Comparison of ENCODE assay signal across 9 cellular contexts in the genomic region with DNA sequence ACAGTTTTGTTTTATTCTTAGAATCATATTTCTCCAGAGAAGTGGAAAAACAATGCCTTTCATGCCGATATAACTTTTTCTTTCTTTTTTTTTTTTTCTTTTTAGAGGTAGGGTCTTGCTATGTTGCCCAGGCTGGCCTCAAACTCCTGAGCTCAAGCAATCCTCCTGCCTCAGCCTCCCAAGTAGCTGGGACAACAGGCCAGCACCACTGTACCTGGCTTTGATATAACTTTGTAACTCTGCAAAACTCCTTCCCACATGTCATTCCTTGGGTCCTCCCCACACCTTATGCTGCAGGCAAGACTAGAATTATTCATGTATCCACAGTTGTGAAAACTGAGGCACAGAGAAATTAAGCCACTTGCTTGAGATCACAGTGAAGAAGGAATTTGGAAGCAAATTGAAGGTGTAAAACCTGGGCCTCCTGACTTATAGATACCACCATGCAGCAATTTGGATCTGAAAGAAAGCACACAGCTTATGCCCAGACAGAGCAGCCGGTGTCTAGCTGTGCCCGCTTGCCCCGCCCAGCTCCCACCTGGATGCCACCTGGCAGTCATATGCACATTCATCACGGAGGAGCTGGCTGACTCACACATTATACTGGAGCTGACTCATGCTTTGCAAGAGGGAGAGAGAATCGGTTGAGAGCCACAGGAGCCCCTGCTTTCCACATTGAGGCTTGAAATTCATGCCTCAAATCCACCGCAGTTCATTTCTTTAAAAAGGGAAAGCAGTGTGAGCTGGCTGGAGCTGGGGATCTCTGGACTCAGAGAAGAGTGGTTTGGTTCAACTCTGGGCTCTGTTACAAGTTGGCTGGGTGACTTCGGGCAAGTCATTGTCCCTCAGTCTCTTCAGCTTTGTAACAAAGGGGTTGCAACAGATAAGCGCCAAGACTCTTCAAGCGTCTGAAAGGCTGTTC. TPM values are rescaled to one million over a fixed set of nuclear protein-coding genes. Genes with fewer than 3 reads are reported as not detected.
DNase-seq lines count a peak whose midpoint lies in the region; ATAC-seq and TF ChIP-seq lines count a peak whose summit lies in the region.
"Had no signal": no experiment of that assay in that cellular context is flagged by ENCODE, and none has a peak within 500 bp of the region (broad histone marks: within the 10 kb centered on the region; RNA-seq: fewer than 3 reads in every experiment).

No MANE protein-coding gene starts in this region.

- H3K4me3 ChIP-seq in MM.1S (ENCODE audit: low read length) (no peak overlapping the region), tibial nerve (no peak overlapping the region), testis (no peak overlapping the region)
- no peak overlapping the region for H3K4me3 ChIP-seq in effector memory CD4-positive, alpha-beta T cell (ENCODE audit: insufficient read depth, low read depth, low read length, poor library complexity, severe bottlenecking)

- TF ChIP-seq POLR2A in tibial nerve (IDR thresholded peaks at IDR 0.05) (no peak), testis (IDR thresholded peaks at IDR 0.05) (no peak)

- no peaks in the 10 kb centered on the region for H3K9me2 ChIP-seq in MM.1S (replicated peaks; ENCODE audit: insufficient read depth, low read length)

- H3K9ac ChIP-seq in MM.1S (ENCODE audit: low read length) = no peak overlapping the region

- H3K79me2 ChIP-seq in MM.1S (ENCODE audit: low read length) = no peaks in the 10 kb centered on the region

- H3K36me3 ChIP-seq in MM.1S (replicated peaks; ENCODE audit: insufficient read depth, low read length) (no peaks in the 10 kb centered on the region), tibial nerve (peaks cover 0 to 6% (median 0%) of the 10 kb centered on the region in 3 donors), testis (ENCODE audit: low read depth, missing control alignments) (no peaks in the 10 kb centered on the region)
- H3K36me3 ChIP-seq in effector memory CD4-positive, alpha-beta T cell (ENCODE audit: control insufficient read depth, insufficient read depth, low read length) = no peaks in the 10 kb centered on the region

- 64 to 69% methylated on average over 9 to 10 of the region's 10 CpGs for WGBS in tibial nerve, 2 donors
- WGBS in testis, 2 donors = 70 to 82% methylated on average over 10 of the region's 10 CpGs

- intact Hi-C loops in testis (cut with DNase I; ENCODE audit: low total_unique reads) = no loop called here

- peak overlapping the region; percentile 11; the same call in 1 of the 2 replicates for H3K27ac ChIP-seq in MM.1S (ENCODE audit: low read length)
- peak overlapping the region in 3 of 4 donors; percentile 12 to 36 (median 13) for H3K27ac ChIP-seq in tibial nerve
- no peak overlapping the region for H3K27ac ChIP-seq in effector memory CD4-positive, alpha-beta T cell (ENCODE audit: insufficient read depth, low read length, poor library complexity, severe bottlenecking)
- no peak overlapping the region for H3K27ac ChIP-seq in testis
- H3K27ac ChIP-seq: HL-60 had no signal

- H2AFZ ChIP-seq in MM.1S (ENCODE audit: low read length) = peak overlapping the region; percentile 34; the same call in 1 of the 2 replicates

- peaks cover 5% of the 10 kb centered on the region; the same call in 1 of the 2 replicates for H3K4me1 ChIP-seq in MM.1S (ENCODE audit: low read length)
- peaks cover 0 to 13% (median 3%) of the 10 kb centered on the region in 4 donors for H3K4me1 ChIP-seq in tibial nerve
- H3K4me1 ChIP-seq in effector memory CD4-positive, alpha-beta T cell (ENCODE audit: control insufficient read depth, insufficient read depth, low read length, poor library complexity, severe bottlenecking) = no peaks in the 10 kb centered on the region
- H3K4me1 ChIP-seq in testis = no peaks in the 10 kb centered on the region

- H3K27me3 ChIP-seq in MM.1S (replicated peaks; ENCODE audit: insufficient read depth, low read length) = no peaks in the 10 kb centered on the region
- H3K27me3 ChIP-seq in tibial nerve = no peaks in the 10 kb centered on the region
- H3K27me3 ChIP-seq in effector memory CD4-positive, alpha-beta T cell (replicated peaks; ENCODE audit: control insufficient read depth, insufficient read depth, low read length, poor library complexity, severe bottlenecking) = no peaks in the 10 kb centered on the region
- H3K27me3 ChIP-seq in testis = no peaks in the 10 kb centered on the region

- peak; percentile 86 for ATAC-seq in SK-N-SH treated with all-trans-retinoic acid at 6 μM for 48 hours
- no peak for ATAC-seq in HG03159 (IDR thresholded peaks at IDR 0.05; ENCODE audit: unreplicated experiment)

- no peak for TF ChIP-seq EP300 in tibial nerve (IDR thresholded peaks at IDR 0.05)

- DNase-seq in DMS 273 (lab: John Stamatoyannopoulos, UW; ENCODE audit: unreplicated experiment) = peak; percentile 88
- DNase-seq in MM.1S = peak; percentile 82
- DNase-seq in hepatic stellate cell (ENCODE audit: low spot score) = peak; percentile 82
- no peak for DNase-seq in tibial nerve (ENCODE audit: low spot score in 2 of 2)
- DNase-seq in effector memory CD4-positive, alpha-beta T cell = no peak
- DNase-seq in testis = no peak

- H3K4me2 ChIP-seq in MM.1S (ENCODE audit: low read depth, low read length) = peak overlapping the region; percentile 8; the same call in 1 of the 2 replicates

- H3F3A ChIP-seq in MM.1S (ENCODE audit: insufficient read depth, low read length) = peaks cover 6% of the 10 kb centered on the region; the same call in 1 of the 2 replicates

- no peak for TF ChIP-seq CTCF in MM.1S (IDR thresholded peaks at IDR 0.05; ENCODE audit: low read length)
- no peak for TF ChIP-seq CTCF in tibial nerve (IDR thresholded peaks at IDR 0.05)
- no peak for TF ChIP-seq CTCF in testis (IDR thresholded peaks at IDR 0.05)

- H3K9me3 ChIP-seq in MM.1S (replicated peaks; ENCODE audit: insufficient read depth, low read length) = no peaks in the 10 kb centered on the region
- no peaks in the 10 kb centered on the region for H3K9me3 ChIP-seq in tibial nerve
- no peaks in the 10 kb centered on the region for H3K9me3 ChIP-seq in effector memory CD4-positive, alpha-beta T cell (ENCODE audit: control insufficient read depth, low read length)
- no peaks in the 10 kb centered on the region for H3K9me3 ChIP-seq in testis

- H4K20me1 ChIP-seq in MM.1S (ENCODE audit: insufficient read depth, low read length) = no peaks in the 10 kb centered on the region

TF ChIP-seq in SK-N-SH treated with all-trans-retinoic acid at 6 μM for 48 hours, 23 proteins besides CTCF, POLR2A, EP300 and RAD21:
- TF ChIP-seq, protein P1, sequence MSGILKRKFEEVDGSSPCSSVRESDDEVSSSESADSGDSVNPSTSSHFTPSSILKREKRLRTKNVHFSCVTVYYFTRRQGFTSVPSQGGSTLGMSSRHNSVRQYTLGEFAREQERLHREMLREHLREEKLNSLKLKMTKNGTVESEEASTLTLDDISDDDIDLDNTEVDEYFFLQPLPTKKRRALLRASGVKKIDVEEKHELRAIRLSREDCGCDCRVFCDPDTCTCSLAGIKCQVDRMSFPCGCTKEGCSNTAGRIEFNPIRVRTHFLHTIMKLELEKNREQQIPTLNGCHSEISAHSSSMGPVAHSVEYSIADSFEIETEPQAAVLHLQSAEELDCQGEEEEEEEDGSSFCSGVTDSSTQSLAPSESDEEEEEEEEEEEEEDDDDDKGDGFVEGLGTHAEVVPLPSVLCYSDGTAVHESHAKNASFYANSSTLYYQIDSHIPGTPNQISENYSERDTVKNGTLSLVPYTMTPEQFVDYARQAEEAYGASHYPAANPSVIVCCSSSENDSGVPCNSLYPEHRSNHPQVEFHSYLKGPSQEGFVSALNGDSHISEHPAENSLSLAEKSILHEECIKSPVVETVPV (CRISPR knock-in tag; IDR thresholded peaks at IDR 0.05) = no peak
- no peak for TF ChIP-seq ZFP3 (CRISPR knock-in tag; IDR thresholded peaks at IDR 0.05)
- TF ChIP-seq ISL1 (CRISPR knock-in tag; IDR thresholded peaks at IDR 0.05) = no peak
- TF ChIP-seq PPARA (CRISPR knock-in tag; IDR thresholded peaks at IDR 0.05; ENCODE audit: borderline replicate concordance) = no peak
- no peak for TF ChIP-seq ZC3H10 (CRISPR knock-in tag; IDR thresholded peaks at IDR 0.05)
- TF ChIP-seq, protein P2, sequence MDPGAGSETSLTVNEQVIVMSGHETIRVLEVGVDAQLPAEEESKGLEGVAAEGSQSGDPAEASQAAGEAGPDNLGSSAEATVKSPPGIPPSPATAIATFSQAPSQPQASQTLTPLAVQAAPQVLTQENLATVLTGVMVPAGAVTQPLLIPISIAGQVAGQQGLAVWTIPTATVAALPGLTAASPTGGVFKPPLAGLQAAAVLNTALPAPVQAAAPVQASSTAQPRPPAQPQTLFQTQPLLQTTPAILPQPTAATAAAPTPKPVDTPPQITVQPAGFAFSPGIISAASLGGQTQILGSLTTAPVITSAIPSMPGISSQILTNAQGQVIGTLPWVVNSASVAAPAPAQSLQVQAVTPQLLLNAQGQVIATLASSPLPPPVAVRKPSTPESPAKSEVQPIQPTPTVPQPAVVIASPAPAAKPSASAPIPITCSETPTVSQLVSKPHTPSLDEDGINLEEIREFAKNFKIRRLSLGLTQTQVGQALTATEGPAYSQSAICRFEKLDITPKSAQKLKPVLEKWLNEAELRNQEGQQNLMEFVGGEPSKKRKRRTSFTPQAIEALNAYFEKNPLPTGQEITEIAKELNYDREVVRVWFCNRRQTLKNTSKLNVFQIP (CRISPR knock-in tag; IDR thresholded peaks at IDR 0.05; ENCODE audit: borderline replicate concordance, low read depth) = no peak
TF ChIP-seq in SK-N-SH treated with all-trans-retinoic acid at 6 μM for 48 hours: peak in this region for 0.

RNA-seq across cellular contexts. Expression of a gene that starts 8.3 kb away (rescaled TPM):
- 1,000 to 10,000 TPM in 3 of 4 donors, 100 to 1,000 TPM in 1; 953 to 4,970 (median 3,437) TPM for total RNA-seq in tibial nerve
- 10 to 100 TPM; 36.9 to 38.3 TPM for total RNA-seq in testis
- polyA plus RNA-seq in testis (ENCODE audit: insufficient read depth, low read depth, low replicate concordance) = 19.4 TPM

Comparison
In these comparisons a context has a peak if more than half of its experiments do, and no peak if none do; other contexts are left out.
1. DNase-seq: peak in DMS 273 (single experiment), MM.1S (single experiment) and hepatic stellate cell (single experiment); none in tibial nerve (0 of 2), effector memory CD4-positive, alpha-beta T cell (0 of 3) and testis (single experiment).
2. H3K27ac ChIP-seq: peak in MM.1S (single experiment) and tibial nerve (3 of 4); none in effector memory CD4-positive, alpha-beta T cell (single experiment) and testis (0 of 2).
3. RNA of a gene that starts 8.3 kb away (total RNA-seq): 953 to 4,970 TPM in tibial nerve; 36.9 to 38.3 TPM in testis; every median in the first group is over 10 times any median in the second.